7 cellular contexts compared by ENCODE assay signal in the genomic region with DNA sequence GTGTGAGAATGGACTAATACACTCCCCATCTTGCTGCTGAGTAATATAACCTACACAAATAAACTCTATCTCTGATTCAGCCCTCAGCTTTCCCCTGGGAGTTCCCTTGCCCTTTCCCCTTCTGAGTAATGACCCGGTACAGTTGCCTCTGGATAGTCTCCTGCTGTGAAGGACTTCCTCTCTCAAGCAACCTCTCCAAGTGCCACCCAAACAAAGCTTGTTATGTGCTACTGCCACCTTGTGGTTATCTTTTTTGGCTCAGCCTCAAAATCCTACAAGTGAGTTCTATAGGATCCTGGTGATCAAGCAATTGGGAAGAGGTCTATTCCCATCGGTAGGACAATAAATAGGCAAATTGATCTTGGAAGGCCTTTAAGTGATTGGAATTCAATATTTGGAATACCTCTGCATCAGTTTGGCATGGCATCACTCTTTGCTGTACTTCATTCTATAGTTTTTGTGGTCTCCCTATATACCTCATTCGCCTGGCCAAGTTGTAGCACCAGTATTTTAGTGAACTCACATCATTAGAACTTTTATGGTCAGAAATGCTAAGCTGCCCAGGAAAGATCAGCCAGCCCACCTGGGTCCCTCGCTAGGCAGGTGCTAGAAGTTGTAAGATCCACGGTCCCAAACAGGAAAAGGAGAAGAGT. TPM values are rescaled to one million over a fixed set of nuclear protein-coding genes. Genes with fewer than 3 reads are reported as not detected.
DNase-seq lines count a peak whose midpoint lies in the region; ATAC-seq and TF ChIP-seq lines count a peak whose summit lies in the region.

No MANE protein-coding gene starts in this region.

- DNase-seq in GM04504 (ENCODE audit: low read depth): peak; percentile 81
- peak; percentile 92 for DNase-seq in GM23248
- DNase-seq in LHCN-M2 (ENCODE audit: low read depth): peak; percentile 96
- DNase-seq in PC-9: peak; percentile 62 to 94
- DNase-seq in adipocyte (ENCODE audit: low read depth): peak; percentile 81
- DNase-seq in heart right ventricle: peak in 1 of 2 donors; percentile 63
- peak; percentile 93 for DNase-seq in renal cortical epithelial cell (ENCODE audit: low read depth)

- no peaks in the 10 kb centered on the region for H3F3A ChIP-seq in GM23248 (ENCODE audit: insufficient read depth)
- H3F3A ChIP-seq in PC-9 (ENCODE audit: insufficient read depth, low read depth): peaks cover 4% of the 10 kb centered on the region

- H3K4me2 ChIP-seq in GM23248 (ENCODE audit: unreplicated experiment): peak overlapping the region; percentile 35
- H3K4me2 ChIP-seq in PC-9: peak overlapping the region; percentile 49

- WGBS in GM23248 (ENCODE audit: low coverage in 1 of 2, low lambda C conversion rate in 2 of 2, missing lambda C conversion rate in 2 of 2), 2 experiments: 57 to 60% methylated on average over 5 of the region's 5 CpGs
- 48 to 59% methylated on average over 5 of the region's 5 CpGs for whole genome bisulfite sequencing in heart right ventricle, 2 donors

- CTCF ChIA-PET in PC-9 (lab: Charles Lee): interaction anchor here (1.0 kb wide), 1 partner anchor 51 kb away, joined by 4 read pairs; no protein-coding TSS in a partner anchor

- in situ Hi-C loops in GM23248 (cut with MboI): loop anchor here (25.0 kb wide), 2 partner anchors 332 to 482 kb away; partner anchors contain the start of gene XIST

- TF ChIP-seq CTCF in PC-9 (conservative IDR thresholded peaks at IDR 0.05): peak; percentile 80
- TF ChIP-seq CTCF in heart right ventricle (IDR thresholded peaks at IDR 0.05): peak; percentile 24 to 69 (median 60)

- no peaks in the 10 kb centered on the region for H3K27me3 ChIP-seq in GM23248 (replicated peaks; ENCODE audit: insufficient read depth)
- no peaks in the 10 kb centered on the region for H3K27me3 ChIP-seq in PC-9 (ENCODE audit: insufficient read depth, low read depth)
- H3K27me3 ChIP-seq in adipocyte (replicated peaks; ENCODE audit: control insufficient read depth, insufficient read depth, low read length): peaks cover 14% of the 10 kb centered on the region
- peaks cover 0 to 16% (median 0%) of the 10 kb centered on the region in 7 donors for H3K27me3 ChIP-seq in heart right ventricle

- POLR2A ChIA-PET in PC-9 (lab: Charles Lee; ENCODE audit: unreplicated experiment): interaction anchor here (0.6 kb wide), 1 partner anchor 134 kb away, joined by 3 read pairs; no protein-coding TSS in a partner anchor

- H3K4me3 ChIP-seq in GM23248 (no peak overlapping the region), PC-9 (no peak overlapping the region), adipocyte (ENCODE audit: low read length) (peak overlapping the region; percentile 47), heart right ventricle (no peak overlapping the region)

- no peaks in the 10 kb centered on the region for H3K9me2 ChIP-seq in GM23248 (ENCODE audit: insufficient read depth)
- H3K9me2 ChIP-seq in PC-9 (ENCODE audit: insufficient read depth): no peaks in the 10 kb centered on the region

- H4K20me1 ChIP-seq in GM23248 (ENCODE audit: insufficient read depth) (no peaks in the 10 kb centered on the region), PC-9 (ENCODE audit: insufficient read depth) (no peaks in the 10 kb centered on the region)

- H2AFZ ChIP-seq in GM23248: no peak overlapping the region
- no peak overlapping the region for H2AFZ ChIP-seq in PC-9

- H3K79me2 ChIP-seq in GM23248 (ENCODE audit: insufficient read depth) (no peaks in the 10 kb centered on the region), PC-9 (ENCODE audit: low read depth) (no peaks in the 10 kb centered on the region)

- H3K27ac ChIP-seq in GM23248: no peak overlapping the region
- no peak overlapping the region for H3K27ac ChIP-seq in PC-9
- H3K27ac ChIP-seq in heart right ventricle: no peak overlapping the region

- H3K9me3 ChIP-seq in GM23248 (ENCODE audit: low read depth) (no peaks in the 10 kb centered on the region), PC-9 (ENCODE audit: insufficient read depth, low read depth) (no peaks in the 10 kb centered on the region), adipocyte (ENCODE audit: control insufficient read depth, low read length) (peaks cover 10% of the 10 kb centered on the region), heart right ventricle (peaks cover 0 to 6% (median 0%) of the 10 kb centered on the region in 11 donors)

- no TSS peak for BruUV-seq in PC-9 (replicated peaks; lab: Mats Ljungman, UMichigan)

- intact Hi-C loops in PC-9 (cut with micrococcal nuclease; ENCODE audit: unreplicated experiment) (loop anchor here (1.0 to 2.0 kb wide), 2 partner anchors 211 to 329 kb away; no protein-coding TSS in a partner anchor), heart right ventricle (cut with DNase I) (loop anchor here (2.0 to 10.0 kb wide), 10 partner anchors 52 to 492 kb away; partner anchors contain the start of gene XIST (in 1 of the 10))

- H3K4me1 ChIP-seq in GM23248 (ENCODE audit: insufficient read depth) (peaks cover 9% of the 10 kb centered on the region), PC-9 (replicated peaks; ENCODE audit: insufficient read depth) (peaks cover 11% of the 10 kb centered on the region), adipocyte (ENCODE audit: control insufficient read depth, insufficient read depth, low read length) (peaks cover 10% of the 10 kb centered on the region), heart right ventricle (peaks cover 0 to 12% (median 0%) of the 10 kb centered on the region in 9 donors)

- H3K9ac ChIP-seq in GM23248: no peak overlapping the region
- H3K9ac ChIP-seq in adipocyte (ENCODE audit: low read length): no peak overlapping the region

- H3K36me3 ChIP-seq in GM23248 (ENCODE audit: low read depth) (no peaks in the 10 kb centered on the region), PC-9 (ENCODE audit: low read depth) (no peaks in the 10 kb centered on the region), adipocyte (ENCODE audit: control insufficient read depth, insufficient read depth, low read length, severe bottlenecking) (no peaks in the 10 kb centered on the region), heart right ventricle (no peaks in the 10 kb centered on the region)

- peak; percentile 38 to 99 (median 78) for ATAC-seq in heart right ventricle

RNA-seq across cellular contexts. Expression of gene ZCCHC13, which starts 40.1 kb away (rescaled TPM):
- total RNA-seq in GM23248 (2014; rRNA removed; shearing (Covaris generic)): not detected in 2 replicates
- polyA plus RNA-seq in GM23248 (2016; fragmentation: Nextera tagmentation; extraction: Ambion mirVana): not detected in 2 replicates
- not detected in 2 replicates for total RNA-seq in LHCN-M2 (2014; rRNA removed)
- not detected for polyA plus RNA-seq in LHCN-M2 (2012)
- total RNA-seq in PC-9 (2021): not detected in 2 replicates
- total RNA-seq in heart right ventricle: not detected
- not detected for polyA plus RNA-seq in heart right ventricle
- not detected in 2 replicates for total RNA-seq in renal cortical epithelial cell
